Comparison of ENCODE assay signal across 8 cellular contexts in genomic region chr4:185396724-185397402, GRCh38. TPM values are rescaled to one million over a fixed set of nuclear protein-coding genes. Genes with fewer than 3 reads are reported as not detected.
DNase-seq lines count a peak whose midpoint lies in the region; ATAC-seq lines count a peak whose summit lies in the region.

Gene ANKRD37, plus strand, starts transcription at chr4:185396841. Its CDS starts 83 bp downstream, at chr4:185396924.

- H3K4me1 ChIP-seq in neuronal stem cell (ENCODE audit: control insufficient read depth in 2 of 2, insufficient read depth in 1 of 2, low read depth in 1 of 2, low read length in 2 of 2) = peaks cover 4 to 5% of the 10 kb centered on the region in 2 donors

- peaks cover 0 to under 1% of the 10 kb centered on the region in 2 donors for H3K9me3 ChIP-seq in neuronal stem cell (replicated peaks in 1 of 2; ENCODE audit: control insufficient read depth in 2 of 2, insufficient read depth in 1 of 2, low read depth in 1 of 2, low read length in 2 of 2)

- no peak within 1 kb of the TSS for H4K8ac ChIP-seq in neuronal stem cell (ENCODE audit: low read depth, low read length)

- peak within 1 kb of the TSS; percentile 83 for H3K27ac ChIP-seq in neuronal stem cell (replicated peaks; ENCODE audit: low read length)

- no peaks in the 10 kb centered on the region for H3K9me3 Mint-ChIP-seq in activated CD4-positive, alpha-beta T cell treated with anti-CD3 and anti-CD28 coated beads for 36 hours (ENCODE audit: low read depth)
- no peaks in the 10 kb centered on the region for H3K9me3 Mint-ChIP-seq in activated T-cell treated with anti-CD3 and anti-CD28 coated beads, Interleukin-2, amount 50 U/mL, for 72 hours

- peak within 1 kb of the TSS; percentile 94 for H3K4me3 Mint-ChIP-seq in activated CD4-positive, alpha-beta T cell treated with anti-CD3 and anti-CD28 coated beads for 36 hours
- peak within 1 kb of the TSS; percentile 88 to 99 for H3K4me3 Mint-ChIP-seq in activated T-cell treated with anti-CD3 and anti-CD28 coated beads, Interleukin-2, amount 50 U/mL, for 72 hours

- peak within 1 kb of the TSS; percentile 82 for H3K14ac ChIP-seq in neuronal stem cell (ENCODE audit: low read length)

- no peak for ATAC-seq in activated CD4-positive, alpha-beta T cell treated with anti-CD3 and anti-CD28 coated beads for 36 hours
- ATAC-seq in activated T-cell treated with anti-CD3 and anti-CD28 coated beads, Interleukin-2, amount 50 U/mL, for 72 hours (replicated peaks in 1 of 2) = no peak
- ATAC-seq in Right ventricle myocardium inferior = peak; percentile 11

- peak within 1 kb of the TSS; percentile 96 for H2AFZ ChIP-seq in neuronal stem cell (ENCODE audit: low read length)

- peak within 1 kb of the TSS; percentile 72 for H2BK120ac ChIP-seq in neuronal stem cell (ENCODE audit: low read depth, low read length)

- DNase-seq in activated CD4-positive, alpha-beta T cell treated with anti-CD3 and anti-CD28 coated beads for 36 hours = no peak
- DNase-seq in activated CD4-positive, alpha-beta T cell treated with anti-CD3 and anti-CD28 coated beads, Interleukin-2, amount 50 U/mL, for 1 hour = no peak
- DNase-seq in LoVo (ENCODE audit: low spot score) = peak; percentile 11
- DNase-seq in activated T-cell treated with anti-CD3 and anti-CD28 coated beads, Interleukin-2, amount 50 U/mL, for 72 hours = no peak
- DNase-seq in Right ventricle myocardium inferior (ENCODE audit: missing footprints) = peak; percentile 70
- DNase-seq in neuronal stem cell (ENCODE audit: low spot score) = no peak
- no peak for DNase-seq in HuH-7 (ENCODE audit: low spot score)
- DNase-seq in NCI-H1436 treated with DMSO at 0.1 percent for 48 hours (lab: John Stamatoyannopoulos, UW) = no peak

- no CpG with 5 or more reads among the region's 38 CpGs for whole genome bisulfite sequencing in neuronal stem cell (ENCODE audit: extremely low coverage in 2 of 2, insufficient read length in 2 of 2, insufficient replicate concordance in 1 of 2), 2 donors

- peak within 1 kb of the TSS; percentile 97 for H3K27ac Mint-ChIP-seq in activated CD4-positive, alpha-beta T cell treated with anti-CD3 and anti-CD28 coated beads for 36 hours
- peak within 1 kb of the TSS; percentile 99 for H3K27ac Mint-ChIP-seq in activated T-cell treated with anti-CD3 and anti-CD28 coated beads, Interleukin-2, amount 50 U/mL, for 72 hours

- H2AK5ac ChIP-seq in neuronal stem cell (ENCODE audit: low read depth, low read length) = no peak within 1 kb of the TSS

- H3K4me2 ChIP-seq in neuronal stem cell (ENCODE audit: insufficient read depth, low read length, poor library complexity, severe bottlenecking) = peak within 1 kb of the TSS; percentile 88

- no peaks in the 10 kb centered on the region for H3K27me3 Mint-ChIP-seq in activated CD4-positive, alpha-beta T cell treated with anti-CD3 and anti-CD28 coated beads for 36 hours
- no peaks in the 10 kb centered on the region for H3K27me3 Mint-ChIP-seq in activated T-cell treated with anti-CD3 and anti-CD28 coated beads, Interleukin-2, amount 50 U/mL, for 72 hours (ENCODE audit: low read depth)

- POLR2A ChIA-PET in activated CD4-positive, alpha-beta T cell treated with anti-CD3 and anti-CD28 coated beads for 36 hours (lab: Charles Lee) = interaction anchor here (0.9 to 1.6 kb wide), 2 partner anchors 29 to 254 kb away, joined by 3 to 11 read pairs; partner anchors contain the start of genes SLC25A4 and UFSP2

- peak within 1 kb of the TSS; percentile 58 for H2BK12ac ChIP-seq in neuronal stem cell (ENCODE audit: low read length)

- peak within 1 kb of the TSS; percentile 56 to 88 for H3K4me3 ChIP-seq in neuronal stem cell (ENCODE audit: low read length in 2 of 2)

- H3K9ac ChIP-seq in neuronal stem cell (ENCODE audit: low read depth, low read length, poor library complexity) = peak within 1 kb of the TSS; percentile 81

- H3K79me1 ChIP-seq in neuronal stem cell (ENCODE audit: low read depth, low read length) = no peaks in the 10 kb centered on the region

- H2BK5ac ChIP-seq in neuronal stem cell (ENCODE audit: low read length) = peak within 1 kb of the TSS; percentile 66

- H3K36me3 ChIP-seq in neuronal stem cell (replicated peaks in 1 of 2; ENCODE audit: control insufficient read depth in 2 of 2, insufficient read depth in 2 of 2, low read length in 2 of 2) = peaks cover 0 to 32% of the 10 kb centered on the region in 2 donors

- H3K23ac ChIP-seq in neuronal stem cell (ENCODE audit: low read depth, low read length, poor library complexity) = peak within 1 kb of the TSS; percentile 98

- H3K27me3 ChIP-seq in neuronal stem cell (ENCODE audit: control insufficient read depth in 3 of 3, insufficient read depth in 3 of 3, low read depth in 1 of 3, low read length in 3 of 3) = no peaks in the 10 kb centered on the region

- H3K4ac ChIP-seq in neuronal stem cell (ENCODE audit: low read length) = peak within 1 kb of the TSS; percentile 89

- H3K18ac ChIP-seq in neuronal stem cell (ENCODE audit: low read length) = peak within 1 kb of the TSS; percentile 98

- H4K91ac ChIP-seq in neuronal stem cell (ENCODE audit: low read depth, low read length, poor library complexity) = peak within 1 kb of the TSS; percentile 72

- intact Hi-C loops in activated CD4-positive, alpha-beta T cell treated with anti-CD3 and anti-CD28 coated beads for 36 hours (cut with DNase I, micrococcal nuclease) = loop anchor here (1.0 to 10.0 kb wide), 14 partner anchors 28 to 1952 kb away; partner anchors contain the start of genes CCDC110 (in 2 of the 2), ING2 (in 2 of the 2), SLC25A4 (in 2 of the 2) and UFSP2 (in 2 of the 2)
- intact Hi-C loops in Right ventricle myocardium inferior (cut with DNase I) = loop anchor here (2.0 to 10.0 kb wide), 4 partner anchors 28 to 252 kb away; partner anchors contain the start of genes SLC25A4 and UFSP2

- CTCF ChIA-PET in activated CD4-positive, alpha-beta T cell treated with anti-CD3 and anti-CD28 coated beads for 36 hours (lab: Charles Lee) = interaction anchor here (0.6 to 1.3 kb wide), 3 partner anchors 29 to 226 kb away, joined by 3 to 8 read pairs (median 4); partner anchors contain the start of gene UFSP2

- H2BK15ac ChIP-seq in neuronal stem cell (ENCODE audit: low read length) = peak within 1 kb of the TSS; percentile 38

- peaks cover 30% of the 10 kb centered on the region for H3K36me3 Mint-ChIP-seq in activated CD4-positive, alpha-beta T cell treated with anti-CD3 and anti-CD28 coated beads for 36 hours (ENCODE audit: low read depth)
- H3K36me3 Mint-ChIP-seq in activated T-cell treated with anti-CD3 and anti-CD28 coated beads, Interleukin-2, amount 50 U/mL, for 72 hours (ENCODE audit: insufficient read depth in 2 of 2) = peaks cover 2 to 10% of the 10 kb centered on the region in 2 donors

- peaks cover 37% of the 10 kb centered on the region for H3K4me1 Mint-ChIP-seq in activated CD4-positive, alpha-beta T cell treated with anti-CD3 and anti-CD28 coated beads for 36 hours
- peaks cover 35% of the 10 kb centered on the region for H3K4me1 Mint-ChIP-seq in activated T-cell treated with anti-CD3 and anti-CD28 coated beads, Interleukin-2, amount 50 U/mL, for 72 hours (ENCODE audit: low read depth)

RNA-seq across cellular contexts. Expression of gene ANKRD37, which starts in this region (rescaled TPM):
- total RNA-seq in activated CD4-positive, alpha-beta T cell treated with anti-CD3 and anti-CD28 coated beads for 36 hours = 10 to 100 TPM; 20.3 to 24.1 TPM
- total RNA-seq in activated T-cell treated with anti-CD3 and anti-CD28 coated beads, Interleukin-2, amount 50 U/mL, for 72 hours = 10 to 100 TPM; 10.1 to 12.2 TPM
- total RNA-seq in Right ventricle myocardium inferior = 19.1 TPM
- 3.4 TPM for polyA plus RNA-seq in neuronal stem cell (2013, experiment 1 of 2)
- 3.7 TPM for polyA plus RNA-seq in neuronal stem cell (2013, experiment 2 of 2)

Comparison
In these comparisons a context has a peak if more than half of its experiments do, and no peak if none do; other contexts are left out.
1. DNase-seq: peak in LoVo (single experiment) and Right ventricle myocardium inferior (single experiment); none in activated CD4-positive, alpha-beta T cell treated with anti-CD3 and anti-CD28 coated beads for 36 hours (single experiment), activated CD4-positive, alpha-beta T cell treated with anti-CD3 and anti-CD28 coated beads, Interleukin-2, amount 50 U/mL, for 1 hour (single experiment), activated T-cell treated with anti-CD3 and anti-CD28 coated beads, Interleukin-2, amount 50 U/mL, for 72 hours (0 of 2), neuronal stem cell (single experiment), HuH-7 (single experiment) and NCI-H1436 treated with DMSO at 0.1 percent for 48 hours (single experiment).